Comparison of ENCODE assay signal across 1 cellular context in genomic region chr10:71347587-71348395, GRCh38.
A peak's percentile ranks its signal among the peaks of the same experiment; 100 is the strongest.
TF ChIP-seq lines count a peak whose summit lies in the region.

No MANE protein-coding gene starts in this region.

TF ChIP-seq in HepG2, 621 proteins besides CTCF, POLR2A, EP300 and RAD21 (continued from another document and continues in another):
- TF ChIP-seq ZNF160 (CRISPR knock-in tag; IDR thresholded peaks at IDR 0.05), result no peak; the same call in 1 of the 2 replicates
- TF ChIP-seq MIER3 (CRISPR knock-in tag; IDR thresholded peaks at IDR 0.05; ENCODE audit: borderline replicate concordance), result peak; percentile 87
- TF ChIP-seq ZKSCAN5 (CRISPR knock-in tag; IDR thresholded peaks at IDR 0.05), result no peak
- peak; percentile 82; the same call in 1 of the 2 replicates for TF ChIP-seq KDM4B (CRISPR knock-in tag; IDR thresholded peaks at IDR 0.05)
- peak; percentile 88 for TF ChIP-seq MEIS2 (CRISPR knock-in tag; IDR thresholded peaks at IDR 0.05)
- TF ChIP-seq ZNF121 (CRISPR knock-in tag; IDR thresholded peaks at IDR 0.05), result 0 out of 2 replicates have a peak, but pooled peaks have one; percentile 27
- TF ChIP-seq ISL2 (CRISPR knock-in tag; IDR thresholded peaks at IDR 0.05), result peak; percentile 93
- no peak for TF ChIP-seq ZNF75D (CRISPR knock-in tag; IDR thresholded peaks at IDR 0.05; ENCODE audit: borderline replicate concordance)
- no peak for TF ChIP-seq NCOR1 (IDR thresholded peaks at IDR 0.05; ENCODE audit: borderline replicate concordance, low read length)
- TF ChIP-seq MED13 (CRISPR knock-in tag; IDR thresholded peaks at IDR 0.05), result 0 out of 2 replicates have a peak, but pooled peaks have one; percentile 47
- no peak for TF ChIP-seq ZUFSP (CRISPR knock-in tag; IDR thresholded peaks at IDR 0.05; ENCODE audit: borderline replicate concordance)
- TF ChIP-seq ZNF614 (CRISPR knock-in tag; IDR thresholded peaks at IDR 0.05; ENCODE audit: borderline replicate concordance), result peak; percentile 97
- TF ChIP-seq DR1 (CRISPR knock-in tag; IDR thresholded peaks at IDR 0.05), result peak; percentile 60; the same call in 1 of the 2 replicates
- TF ChIP-seq ZNF549 (CRISPR knock-in tag; IDR thresholded peaks at IDR 0.05), result no peak
- 0 out of 2 replicates have a peak, but pooled peaks have one; percentile 26 for TF ChIP-seq RFX3 (CRISPR knock-in tag; IDR thresholded peaks at IDR 0.05)
- TF ChIP-seq, protein P1, sequence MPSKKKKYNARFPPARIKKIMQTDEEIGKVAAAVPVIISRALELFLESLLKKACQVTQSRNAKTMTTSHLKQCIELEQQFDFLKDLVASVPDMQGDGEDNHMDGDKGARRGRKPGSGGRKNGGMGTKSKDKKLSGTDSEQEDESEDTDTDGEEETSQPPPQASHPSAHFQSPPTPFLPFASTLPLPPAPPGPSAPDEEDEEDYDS (CRISPR knock-in tag; IDR thresholded peaks at IDR 0.05), result peak; percentile 49
- TF ChIP-seq ZFP36 (IDR thresholded peaks at IDR 0.05; ENCODE audit: borderline replicate concordance, low read depth, low read length, partially characterized antibody), result no peak
- TF ChIP-seq, protein P2, sequence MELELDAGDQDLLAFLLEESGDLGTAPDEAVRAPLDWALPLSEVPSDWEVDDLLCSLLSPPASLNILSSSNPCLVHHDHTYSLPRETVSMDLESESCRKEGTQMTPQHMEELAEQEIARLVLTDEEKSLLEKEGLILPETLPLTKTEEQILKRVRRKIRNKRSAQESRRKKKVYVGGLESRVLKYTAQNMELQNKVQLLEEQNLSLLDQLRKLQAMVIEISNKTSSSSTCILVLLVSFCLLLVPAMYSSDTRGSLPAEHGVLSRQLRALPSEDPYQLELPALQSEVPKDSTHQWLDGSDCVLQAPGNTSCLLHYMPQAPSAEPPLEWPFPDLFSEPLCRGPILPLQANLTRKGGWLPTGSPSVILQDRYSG (CRISPR knock-in tag; IDR thresholded peaks at IDR 0.05), result 0 out of 2 replicates have a peak, but pooled peaks have one; percentile 32
- no peak for TF ChIP-seq ZNF282 (IDR thresholded peaks at IDR 0.05; ENCODE audit: partially characterized antibody)
- TF ChIP-seq BCL6 (CRISPR knock-in tag; IDR thresholded peaks at IDR 0.05), result peak; percentile 67
- 0 out of 2 replicates have a peak, but pooled peaks have one; percentile 64 for TF ChIP-seq NFKB2 (CRISPR knock-in tag; IDR thresholded peaks at IDR 0.05; ENCODE audit: borderline replicate concordance)
- TF ChIP-seq HNF4G (IDR thresholded peaks at IDR 0.05; ENCODE audit: borderline replicate concordance, low read depth, low read length), result peak; percentile 57
- TF ChIP-seq HNF4G (CRISPR knock-in tag; IDR thresholded peaks at IDR 0.05; ENCODE audit: borderline replicate concordance, low read depth), result 0 out of 2 replicates have a peak, but pooled peaks have one; percentile 21
- TF ChIP-seq TRIM24 (CRISPR knock-in tag; IDR thresholded peaks at IDR 0.05), result peak; percentile 68; the same call in 1 of the 2 replicates
- no peak for TF ChIP-seq ZNF44 (CRISPR knock-in tag; IDR thresholded peaks at IDR 0.05)
- TF ChIP-seq RCOR2 (CRISPR knock-in tag; IDR thresholded peaks at IDR 0.05), result no peak; the same call in 1 of the 2 replicates
- peak; percentile 86 for TF ChIP-seq SALL1 (CRISPR knock-in tag; IDR thresholded peaks at IDR 0.05)
- no peak for TF ChIP-seq FOXM1 (CRISPR knock-in tag; IDR thresholded peaks at IDR 0.05)
- TF ChIP-seq, protein P3, sequence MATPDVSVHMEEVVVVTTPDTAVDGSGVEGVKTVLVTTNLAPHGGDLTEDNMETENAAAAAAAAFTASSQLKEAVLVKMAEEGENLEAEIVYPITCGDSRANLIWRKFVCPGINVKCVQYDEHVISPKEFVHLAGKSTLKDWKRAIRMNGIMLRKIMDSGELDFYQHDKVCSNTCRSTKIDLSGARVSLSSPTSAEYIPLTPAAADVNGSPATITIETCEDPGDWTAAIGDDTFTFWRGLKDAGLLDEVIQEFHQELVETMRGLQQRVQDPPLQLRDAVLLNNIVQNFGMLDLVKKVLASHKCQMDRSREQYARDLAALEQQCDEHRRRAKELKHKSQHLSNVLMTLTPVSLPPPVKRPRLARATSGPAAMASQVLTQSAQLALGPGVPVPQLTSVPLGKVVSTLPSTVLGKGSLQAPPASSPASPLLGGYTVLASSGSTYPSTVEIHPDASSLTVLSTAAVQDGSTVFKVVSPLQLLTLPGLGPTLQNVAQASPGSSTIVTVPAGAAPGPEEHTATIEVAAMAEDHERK (CRISPR knock-in tag; IDR thresholded peaks at IDR 0.05; ENCODE audit: low read depth), result no peak
- TF ChIP-seq, protein P4, sequence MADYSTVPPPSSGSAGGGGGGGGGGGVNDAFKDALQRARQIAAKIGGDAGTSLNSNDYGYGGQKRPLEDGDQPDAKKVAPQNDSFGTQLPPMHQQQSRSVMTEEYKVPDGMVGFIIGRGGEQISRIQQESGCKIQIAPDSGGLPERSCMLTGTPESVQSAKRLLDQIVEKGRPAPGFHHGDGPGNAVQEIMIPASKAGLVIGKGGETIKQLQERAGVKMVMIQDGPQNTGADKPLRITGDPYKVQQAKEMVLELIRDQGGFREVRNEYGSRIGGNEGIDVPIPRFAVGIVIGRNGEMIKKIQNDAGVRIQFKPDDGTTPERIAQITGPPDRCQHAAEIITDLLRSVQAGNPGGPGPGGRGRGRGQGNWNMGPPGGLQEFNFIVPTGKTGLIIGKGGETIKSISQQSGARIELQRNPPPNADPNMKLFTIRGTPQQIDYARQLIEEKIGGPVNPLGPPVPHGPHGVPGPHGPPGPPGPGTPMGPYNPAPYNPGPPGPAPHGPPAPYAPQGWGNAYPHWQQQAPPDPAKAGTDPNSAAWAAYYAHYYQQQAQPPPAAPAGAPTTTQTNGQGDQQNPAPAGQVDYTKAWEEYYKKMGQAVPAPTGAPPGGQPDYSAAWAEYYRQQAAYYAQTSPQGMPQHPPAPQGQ (CRISPR knock-in tag; IDR thresholded peaks at IDR 0.05; ENCODE audit: borderline replicate concordance), result no peak
- no peak for TF ChIP-seq ZNF776 (CRISPR knock-in tag; IDR thresholded peaks at IDR 0.05)
- TF ChIP-seq ZNF446 (CRISPR knock-in tag; IDR thresholded peaks at IDR 0.05), result no peak
- TF ChIP-seq ZFYVE20 (CRISPR knock-in tag; IDR thresholded peaks at IDR 0.05; ENCODE audit: borderline replicate concordance, low read depth), result no peak
- peak; percentile 75 for TF ChIP-seq HNF4A (CRISPR knock-in tag; IDR thresholded peaks at IDR 0.05)
- TF ChIP-seq PREB (CRISPR knock-in tag; IDR thresholded peaks at IDR 0.05), result no peak
- TF ChIP-seq ZBTB10 (CRISPR knock-in tag; IDR thresholded peaks at IDR 0.05; ENCODE audit: borderline replicate concordance), result 0 out of 2 replicates have a peak, but pooled peaks have one; percentile 37
- no peak for TF ChIP-seq PRPF4 (IDR thresholded peaks at IDR 0.05; ENCODE audit: low read depth, low read length, poor library complexity, severe bottlenecking)
- TF ChIP-seq ZMYM4 (CRISPR knock-in tag; IDR thresholded peaks at IDR 0.05), result peak; percentile 69
- TF ChIP-seq LRRFIP1 (CRISPR knock-in tag; conservative IDR thresholded peaks at IDR 0.05), result no peak
- peak; percentile 49 for TF ChIP-seq CCAR2 (optimal IDR thresholded peaks at IDR 0.05; ENCODE audit: low read depth, low read length)
- TF ChIP-seq ATF1 (CRISPR knock-in tag; IDR thresholded peaks at IDR 0.05), result no peak
- TF ChIP-seq, protein P5, sequence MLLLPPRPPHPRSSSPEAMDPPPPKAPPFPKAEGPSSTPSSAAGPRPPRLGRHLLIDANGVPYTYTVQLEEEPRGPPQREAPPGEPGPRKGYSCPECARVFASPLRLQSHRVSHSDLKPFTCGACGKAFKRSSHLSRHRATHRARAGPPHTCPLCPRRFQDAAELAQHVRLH (CRISPR knock-in tag; IDR thresholded peaks at IDR 0.05; ENCODE audit: borderline replicate concordance, low read depth), result no peak
- TF ChIP-seq HOXA5 (CRISPR knock-in tag; IDR thresholded peaks at IDR 0.05), result peak; percentile 86
- peak; percentile 48; the same call in 1 of the 2 replicates for TF ChIP-seq ZNF552 (CRISPR knock-in tag; IDR thresholded peaks at IDR 0.05; ENCODE audit: borderline replicate concordance)
- TF ChIP-seq ZNF615 (CRISPR knock-in tag; IDR thresholded peaks at IDR 0.05; ENCODE audit: borderline replicate concordance), result no peak
- TF ChIP-seq ZNF678 (CRISPR knock-in tag; IDR thresholded peaks at IDR 0.05), result 0 out of 2 replicates have a peak, but pooled peaks have one; percentile 35
- TF ChIP-seq SP2 (CRISPR knock-in tag; IDR thresholded peaks at IDR 0.05), result no peak
- no peak for TF ChIP-seq ZFP62 (CRISPR knock-in tag; IDR thresholded peaks at IDR 0.05)
- no peak for TF ChIP-seq SCMH1 (CRISPR knock-in tag; IDR thresholded peaks at IDR 0.05; ENCODE audit: borderline replicate concordance)
- TF ChIP-seq ZNF83 (CRISPR knock-in tag; IDR thresholded peaks at IDR 0.05; ENCODE audit: borderline replicate concordance), result no peak
- TF ChIP-seq SATB2 (CRISPR knock-in tag; IDR thresholded peaks at IDR 0.05), result no peak
- TF ChIP-seq ZNF17 (CRISPR knock-in tag; IDR thresholded peaks at IDR 0.05), result no peak
- TF ChIP-seq, protein P6, sequence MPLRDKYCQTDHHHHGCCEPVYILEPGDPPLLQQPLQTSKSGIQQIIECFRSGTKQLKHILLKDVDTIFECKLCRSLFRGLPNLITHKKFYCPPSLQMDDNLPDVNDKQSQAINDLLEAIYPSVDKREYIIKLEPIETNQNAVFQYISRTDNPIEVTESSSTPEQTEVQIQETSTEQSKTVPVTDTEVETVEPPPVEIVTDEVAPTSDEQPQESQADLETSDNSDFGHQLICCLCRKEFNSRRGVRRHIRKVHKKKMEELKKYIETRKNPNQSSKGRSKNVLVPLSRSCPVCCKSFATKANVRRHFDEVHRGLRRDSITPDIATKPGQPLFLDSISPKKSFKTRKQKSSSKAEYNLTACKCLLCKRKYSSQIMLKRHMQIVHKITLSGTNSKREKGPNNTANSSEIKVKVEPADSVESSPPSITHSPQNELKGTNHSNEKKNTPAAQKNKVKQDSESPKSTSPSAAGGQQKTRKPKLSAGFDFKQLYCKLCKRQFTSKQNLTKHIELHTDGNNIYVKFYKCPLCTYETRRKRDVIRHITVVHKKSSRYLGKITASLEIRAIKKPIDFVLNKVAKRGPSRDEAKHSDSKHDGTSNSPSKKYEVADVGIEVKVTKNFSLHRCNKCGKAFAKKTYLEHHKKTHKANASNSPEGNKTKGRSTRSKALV (CRISPR knock-in tag; IDR thresholded peaks at IDR 0.05), result peak; percentile 82
- TF ChIP-seq MTF2 (CRISPR knock-in tag; IDR thresholded peaks at IDR 0.05; ENCODE audit: borderline replicate concordance), result no peak
- TF ChIP-seq REXO4 (CRISPR knock-in tag; IDR thresholded peaks at IDR 0.05; ENCODE audit: borderline replicate concordance), result no peak
- no peak for TF ChIP-seq BHLHE40 (IDR thresholded peaks at IDR 0.05; ENCODE audit: low read length)
- TF ChIP-seq CBX1 (IDR thresholded peaks at IDR 0.05; ENCODE audit: low read depth), result no peak
